ENCODE assay signal across 23 cellular contexts in the genomic region with DNA sequence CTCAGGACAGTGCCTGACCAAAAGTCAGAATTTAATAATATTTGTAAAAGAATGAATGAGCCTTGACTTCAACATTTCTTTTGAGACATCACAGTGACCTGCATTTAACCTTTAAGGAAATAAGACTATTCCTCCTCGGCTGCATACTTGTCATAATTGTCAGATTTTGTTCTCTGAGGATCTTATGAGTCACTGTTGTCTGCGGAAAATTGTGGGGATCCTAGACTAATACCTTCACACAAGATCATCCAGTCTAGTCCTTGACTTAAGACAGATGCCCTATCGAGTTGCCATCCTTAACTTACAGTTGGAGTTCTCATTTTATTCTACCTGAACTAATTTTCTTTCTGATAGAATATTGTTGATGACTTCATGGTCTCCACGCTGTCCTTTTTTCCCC.
DNase-seq lines count a peak whose midpoint lies in the region; ATAC-seq, FAIRE-seq and TF ChIP-seq lines count a peak whose summit lies in the region.
"Had no signal": no experiment of that assay in that cellular context is flagged by ENCODE, and none has a peak within 500 bp of the region (broad histone marks: within the 10 kb centered on the region; RNA-seq: fewer than 3 reads in every experiment).

No MANE protein-coding gene starts in this region.

- POLR2A ChIA-PET in PC-9 (lab: Charles Lee; ENCODE audit: unreplicated experiment) = no interaction called here

- H3K9me2 ChIP-seq in PC-9 (ENCODE audit: insufficient read depth) = no peaks in the 10 kb centered on the region

- no peaks in the 10 kb centered on the region for H4K20me1 ChIP-seq in PC-9 (ENCODE audit: insufficient read depth)

- ATAC-seq in GM21786 (IDR thresholded peaks at IDR 0.05; ENCODE audit: unreplicated experiment) (no peak), natural killer cell (no peak), GM21529 (IDR thresholded peaks at IDR 0.05; ENCODE audit: unreplicated experiment) (no peak), HG02642 (IDR thresholded peaks at IDR 0.05; ENCODE audit: poor library complexity, unreplicated experiment) (no peak)
- ATAC-seq: gastrocnemius medialis had no signal

- DNase-seq in AG20443 (ENCODE audit: low spot score) (peak; percentile 17), PC-9 (peak in 1 of 2 experiments; percentile 82), bronchial epithelial cell (ENCODE audit: low read depth) (peak; percentile 84), myocyte (ENCODE audit: low read depth) (peak; percentile 13), natural killer cell (no peak)
- DNase-seq: ACHN; activated CD4-positive, alpha-beta memory T cell treated with anti-CD3 and anti-CD28 coated beads, Interleukin-2, amount 10 ng/mL, durations not matched to agents 7 days and 5 days; DMS 273 treated with DMSO at 0.1 percent for 48 hours; gastrocnemius medialis; KBM-7; kidney glomerular epithelial cell; mesenchymal stem cell; NCI-H2081 treated with DMSO at 0.1 percent for 48 hours; NCI-H524 treated with DMSO at 0.1 percent for 48 hours; SHP77 had no signal

- TF ChIP-seq CTCF in PC-9 (conservative IDR thresholded peaks at IDR 0.05) (no peak), bronchial epithelial cell (IDR thresholded peaks at IDR 0.05; ENCODE audit: insufficient read depth, low read length, severe bottlenecking) (no peak), natural killer cell (IDR thresholded peaks at IDR 0.05) (no peak)

- no peaks in the 10 kb centered on the region for H3K79me2 ChIP-seq in PC-9 (ENCODE audit: low read depth)

- peak overlapping the region; percentile 90 for H3K27ac ChIP-seq in PC-9
- H3K27ac ChIP-seq: ascending aorta, gastrocnemius medialis had no signal

- no peak overlapping the region for H3K27ac Mint-ChIP-seq in natural killer cell
- H3K27ac Mint-ChIP-seq: activated CD4-positive, alpha-beta memory T cell treated with anti-CD3 and anti-CD28 coated beads, Interleukin-2, amount 10 ng/mL, durations not matched to agents 7 days and 5 days; dendritic cell treated with granulocyte-macrophage colony-stimulating factor and Interleukin-4, amounts not matched to agents 40 ng/mL and 50 ng/mL, for 4 days; progenitor cell of endocrine pancreas had no signal

- no TSS peak for BruUV-seq in PC-9 (replicated peaks; lab: Mats Ljungman, UMichigan)

- H3K4me1 ChIP-seq in PC-9 (replicated peaks; ENCODE audit: insufficient read depth) = peaks cover 34% of the 10 kb centered on the region
- H3K4me1 ChIP-seq: ascending aorta, gastrocnemius medialis had no signal

- intact Hi-C loops in PC-9 (cut with micrococcal nuclease; ENCODE audit: unreplicated experiment) = loop anchor here (1.0 to 10.0 kb wide), 2 partner anchors 31 to 70 kb away; no protein-coding TSS in a partner anchor
- intact Hi-C loops in natural killer cell (cut with micrococcal nuclease) = no loop called here

- FAIRE-seq in bronchial epithelial cell (lab: Jason Lieb, UNC) = peak; percentile 23
- FAIRE-seq: GM12891 had no signal

- no peak overlapping the region for H2AFZ ChIP-seq in PC-9

- peaks cover 33% of the 10 kb centered on the region for H3F3A ChIP-seq in PC-9 (ENCODE audit: insufficient read depth, low read depth)

- no peaks in the 10 kb centered on the region for H3K9me3 Mint-ChIP-seq in natural killer cell
- H3K9me3 Mint-ChIP-seq: activated CD4-positive, alpha-beta memory T cell treated with anti-CD3 and anti-CD28 coated beads, Interleukin-2, amount 10 ng/mL, durations not matched to agents 7 days and 5 days had no signal

- CTCF ChIA-PET in PC-9 (lab: Charles Lee) = no interaction called here

- H3K9me3 ChIP-seq in PC-9 (ENCODE audit: insufficient read depth, low read depth) = peaks cover 23% of the 10 kb centered on the region; the same call in 1 of the 2 replicates
- H3K9me3 ChIP-seq: ascending aorta, gastrocnemius medialis had no signal

- no peak overlapping the region for H3K4me3 Mint-ChIP-seq in natural killer cell
- H3K4me3 Mint-ChIP-seq: activated CD4-positive, alpha-beta memory T cell treated with anti-CD3 and anti-CD28 coated beads, Interleukin-2, amount 10 ng/mL, durations not matched to agents 7 days and 5 days; dendritic cell treated with granulocyte-macrophage colony-stimulating factor and Interleukin-4, amounts not matched to agents 40 ng/mL and 50 ng/mL, for 4 days; nephron had no signal

- H3K27me3 Mint-ChIP-seq in natural killer cell (ENCODE audit: low read depth in 2 of 2) = peaks cover 15 to 24% of the 10 kb centered on the region in 2 donors
- H3K27me3 Mint-ChIP-seq: progenitor cell of endocrine pancreas had no signal

- H3K4me3 ChIP-seq in PC-9 (peak overlapping the region; percentile 15; the same call in 1 of the 2 replicates), bronchial epithelial cell (ENCODE audit: low read depth, low read length) (no peak overlapping the region)
- H3K4me3 ChIP-seq: ascending aorta, gastrocnemius medialis had no signal

- no peaks in the 10 kb centered on the region for H3K36me3 Mint-ChIP-seq in natural killer cell

- H3K4me2 ChIP-seq in PC-9 = peak overlapping the region; percentile 63

- no peaks in the 10 kb centered on the region for H3K4me1 Mint-ChIP-seq in natural killer cell
- H3K4me1 Mint-ChIP-seq: activated CD4-positive, alpha-beta memory T cell treated with anti-CD3 and anti-CD28 coated beads, Interleukin-2, amount 10 ng/mL, durations not matched to agents 7 days and 5 days; nephron had no signal

- no peaks in the 10 kb centered on the region for H3K27me3 ChIP-seq in PC-9 (ENCODE audit: insufficient read depth, low read depth)
- no peaks in the 10 kb centered on the region for H3K27me3 ChIP-seq in bronchial epithelial cell (ENCODE audit: control insufficient read depth, insufficient read depth, low read length)
- H3K27me3 ChIP-seq: ascending aorta, gastrocnemius medialis had no signal

- H3K36me3 ChIP-seq in PC-9 (ENCODE audit: low read depth) (no peaks in the 10 kb centered on the region), bronchial epithelial cell (ENCODE audit: control insufficient read depth, insufficient read depth, low read length) (no peaks in the 10 kb centered on the region)
- H3K36me3 ChIP-seq: ascending aorta, gastrocnemius medialis had no signal
